In the genomic region with DNA sequence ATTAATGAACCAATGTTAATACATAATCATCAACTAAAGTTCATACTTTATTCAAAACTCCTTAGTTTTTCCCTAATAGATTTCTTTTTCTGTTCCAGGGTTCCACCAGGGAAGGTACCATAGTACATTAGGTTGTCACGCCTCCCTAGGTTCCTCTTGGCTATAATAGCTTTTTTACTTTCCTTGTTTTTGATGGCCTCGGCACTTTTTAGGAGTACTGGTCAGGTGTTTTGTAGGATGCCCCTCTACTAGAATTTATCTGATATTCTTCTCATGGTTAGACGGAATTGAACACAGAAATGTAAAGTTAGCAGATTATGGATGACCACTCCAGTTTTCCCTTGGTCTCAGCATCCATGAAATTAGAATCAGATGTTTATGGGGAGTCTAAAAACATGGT, we compare ENCODE assay signal across 16 cellular contexts. TPM values are rescaled to one million over a fixed set of nuclear protein-coding genes. Genes with fewer than 3 reads are reported as not detected.
DNase-seq lines count a peak whose midpoint lies in the region; ATAC-seq and TF ChIP-seq lines count a peak whose summit lies in the region.
"Had no signal": no experiment of that assay in that cellular context is flagged by ENCODE, and none has a peak within 500 bp of the region (broad histone marks: within the 10 kb centered on the region; RNA-seq: fewer than 3 reads in every experiment).

No MANE protein-coding gene starts in this region.

- no peaks in the 10 kb centered on the region for H3K9me3 Mint-ChIP-seq in Caco-2 (ENCODE audit: unreplicated experiment)
- H3K9me3 Mint-ChIP-seq in WTC11, result no peaks in the 10 kb centered on the region

- H3K4me3 Mint-ChIP-seq in Caco-2 (ENCODE audit: unreplicated experiment), result no peak overlapping the region
- H3K4me3 Mint-ChIP-seq in WTC11, result no peak overlapping the region
- H3K4me3 Mint-ChIP-seq: immature natural killer cell had no signal

- H3K4me1 Mint-ChIP-seq in Caco-2 (ENCODE audit: low read depth, unreplicated experiment) (peaks cover 22% of the 10 kb centered on the region), WTC11 (peaks cover 51% of the 10 kb centered on the region)
- H3K4me1 Mint-ChIP-seq: immature natural killer cell had no signal

- CTCF ChIA-PET in Caco-2 (lab: Charles Lee), result interaction anchor here (0.6 to 1.4 kb wide), 3 partner anchors 46 to 477 kb away, joined by 3 to 5 read pairs (median 4); no protein-coding TSS in a partner anchor
- CTCF ChIA-PET in WTC11 (lab: Charles Lee), result interaction anchor here (0.7 to 3.8 kb wide), 15 partner anchors 8 to 503 kb away, joined by 3 to 20 read pairs (median 4); a partner anchor contains a TSS

- TF ChIP-seq POLR2A in sigmoid colon (IDR thresholded peaks at IDR 0.05), result no peak

- H3K27ac ChIP-seq in foreskin keratinocyte (peak overlapping the region; percentile 75), sigmoid colon (peak overlapping the region; percentile 97 to 99 (median 98))
- H3K27ac ChIP-seq: body of pancreas, psoas muscle had no signal

- ATAC-seq in WTC11 (no peak), foreskin keratinocyte (no peak), GM21447 (IDR thresholded peaks at IDR 0.05; ENCODE audit: unreplicated experiment) (no peak)

- H3K4me1 ChIP-seq in Caco-2, result peaks cover 18% of the 10 kb centered on the region
- H3K4me1 ChIP-seq in foreskin keratinocyte, result peaks cover 32% of the 10 kb centered on the region
- peaks cover 0 to 97% (median 91%) of the 10 kb centered on the region in 4 donors for H3K4me1 ChIP-seq in sigmoid colon

- H3K27me3 ChIP-seq in Caco-2 (replicated peaks; ENCODE audit: control insufficient read depth, insufficient read depth, low read length), result no peaks in the 10 kb centered on the region
- no peaks in the 10 kb centered on the region for H3K27me3 ChIP-seq in foreskin keratinocyte
- H3K27me3 ChIP-seq in sigmoid colon, result no peaks in the 10 kb centered on the region
- H3K27me3 ChIP-seq: body of pancreas had no signal

- BruUV-seq in Caco-2 (replicated peaks; lab: Mats Ljungman, UMichigan), result no TSS peak

- TF ChIP-seq EP300 in sigmoid colon (IDR thresholded peaks at IDR 0.05), result no peak

- H3K4me3 ChIP-seq in Caco-2 (ENCODE audit: low read depth, low read length) (no peak overlapping the region), sigmoid colon (no peak overlapping the region)
- H3K4me3 ChIP-seq: body of pancreas, psoas muscle had no signal

- POLR2A ChIA-PET in Caco-2 (lab: Charles Lee), result no interaction called here
- POLR2A ChIA-PET in WTC11 (lab: Charles Lee), result no interaction called here

- TF ChIP-seq CTCF in Caco-2 (IDR thresholded peaks at IDR 0.05; ENCODE audit: insufficient read depth in 1 of 2, low read depth in 1 of 2, low read length in 1 of 2, severe bottlenecking in 1 of 2, unreplicated experiment in 1 of 2) (no peak), WTC11 (IDR thresholded peaks at IDR 0.05) (no peak), foreskin keratinocyte (conservative IDR thresholded peaks at IDR 0.05) (no peak), sigmoid colon (IDR thresholded peaks at IDR 0.05) (no peak)

- no peaks in the 10 kb centered on the region for H3K9me3 ChIP-seq in Caco-2
- H3K9me3 ChIP-seq in sigmoid colon, result no peaks in the 10 kb centered on the region
- H3K9me3 ChIP-seq: body of pancreas, psoas muscle had no signal

- H3K36me3 Mint-ChIP-seq in Caco-2 (ENCODE audit: insufficient read depth, unreplicated experiment) (no peaks in the 10 kb centered on the region), WTC11 (no peaks in the 10 kb centered on the region)
- H3K36me3 Mint-ChIP-seq: immature natural killer cell had no signal

- H3K36me3 ChIP-seq in Caco-2 (ENCODE audit: control insufficient read depth, insufficient read depth, low read length), result no peaks in the 10 kb centered on the region
- no peaks in the 10 kb centered on the region for H3K36me3 ChIP-seq in sigmoid colon
- H3K36me3 ChIP-seq: WERI-Rb-1 had no signal

- no peaks in the 10 kb centered on the region for H3K27me3 Mint-ChIP-seq in Caco-2 (ENCODE audit: insufficient read depth, unreplicated experiment)
- H3K27me3 Mint-ChIP-seq in WTC11 (ENCODE audit: low read depth), result no peaks in the 10 kb centered on the region

- no peak for DNase-seq in Caco-2
- DNase-seq in WTC11 (ENCODE audit: low spot score), result no peak
- no peak for DNase-seq in foreskin keratinocyte
- no peak for DNase-seq in sigmoid colon
- no peak for DNase-seq in occipital lobe (lab: John Stamatoyannopoulos, UW)
- DNase-seq in foreskin melanocyte, result no peak
- no peak for DNase-seq in NCI-H2227 (lab: John Stamatoyannopoulos, UW; ENCODE audit: unreplicated experiment)
- DNase-seq: activated naive CD4-positive, alpha-beta T cell; body of pancreas; COR-L47; immature natural killer cell; NCI-H146; NCI-H524; psoas muscle had no signal

- WGBS in sigmoid colon, 2 donors, result 91 to 95% methylated on average over 3 of the region's 3 CpGs

- peak overlapping the region; percentile 71 for H3K27ac Mint-ChIP-seq in Caco-2 (ENCODE audit: unreplicated experiment)
- peak overlapping the region; percentile 80; the same call in 1 of the 2 replicates for H3K27ac Mint-ChIP-seq in WTC11
- H3K27ac Mint-ChIP-seq: immature natural killer cell had no signal

- intact Hi-C loops in Caco-2 (cut with micrococcal nuclease; ENCODE audit: unreplicated experiment) (loop anchor here (1.0 to 10.0 kb wide), 3 partner anchors 74 to 273 kb away; no protein-coding TSS in a partner anchor), sigmoid colon (cut with DNase I) (loop anchor here (2.0 to 5.0 kb wide), 5 partner anchors 19 to 477 kb away; no protein-coding TSS in a partner anchor)

TF ChIP-seq in WTC11, 78 proteins besides CTCF, POLR2A, EP300 and RAD21:
- TF ChIP-seq MXD4 (CRISPR knock-in tag; IDR thresholded peaks at IDR 0.05; ENCODE audit: borderline replicate concordance), result no peak
- TF ChIP-seq IRF2 (CRISPR knock-in tag; IDR thresholded peaks at IDR 0.05; ENCODE audit: borderline replicate concordance, low read depth), result no peak

RNA-seq across cellular contexts. Expression of a gene that starts 34.0 kb away (rescaled TPM):
- total RNA-seq in Caco-2 (2022) (37.6 and 45.3 TPM in 2 replicates), WTC11 (2021) (8.4 to 10.4 TPM (median 9.0 TPM) in 3 replicates), foreskin keratinocyte (22.2 TPM in 2 replicates), sigmoid colon (100 to 1,000 TPM; 110 to 195 (median 161) TPM), occipital lobe (5.6 TPM)
- polyA plus RNA-seq in foreskin keratinocyte (17.1 and 20.3 TPM in 2 replicates), sigmoid colon (10 to 100 TPM; 15.7 to 27.8 (median 16.8) TPM)
- polyA plus RNA-seq: immature natural killer cell had no signal
